ENCODE assay signal across 9 cellular contexts in genomic region chr2:198657520-198658121, GRCh38.
DNase-seq lines count a peak whose midpoint lies in the region; ATAC-seq and TF ChIP-seq lines count a peak whose summit lies in the region.
"Had no signal": no experiment of that assay in that cellular context is flagged by ENCODE, and none has a peak within 500 bp of the region (broad histone marks: within the 10 kb centered on the region; RNA-seq: fewer than 3 reads in every experiment).

No MANE protein-coding gene starts in this region.

- H3K27me3 ChIP-seq in GM06990 (replicated peaks; ENCODE audit: control insufficient read depth, insufficient read depth, low read length) (no peaks in the 10 kb centered on the region), ascending aorta (no peaks in the 10 kb centered on the region)

- TF ChIP-seq CTCF in GM06990 (IDR thresholded peaks at IDR 0.05; ENCODE audit: insufficient read depth, low read length, poor library complexity, severe bottlenecking), result peak; percentile 64
- TF ChIP-seq CTCF in ascending aorta (IDR thresholded peaks at IDR 0.05), result peak in 2 of 3 experiments; percentile 32 to 41
- TF ChIP-seq CTCF in mesothelial cell of epicardium (IDR thresholded peaks at IDR 0.05; ENCODE audit: unreplicated experiment), result peak; percentile 67

- H3K4me1 ChIP-seq in ascending aorta, result no peaks in the 10 kb centered on the region

- no peaks in the 10 kb centered on the region for H3K9me3 Mint-ChIP-seq in mesothelial cell of epicardium

- H3K36me3 ChIP-seq in GM06990 (ENCODE audit: control insufficient read depth, insufficient read depth, low read length) (no peaks in the 10 kb centered on the region), ascending aorta (no peaks in the 10 kb centered on the region)

- peaks cover 12% of the 10 kb centered on the region for H3K27me3 Mint-ChIP-seq in mesothelial cell of epicardium (ENCODE audit: low read depth)

- no peaks in the 10 kb centered on the region for H3K36me3 Mint-ChIP-seq in mesothelial cell of epicardium

- H3K27ac ChIP-seq in ascending aorta, result no peak overlapping the region
- H3K27ac ChIP-seq: epithelial cell of prostate had no signal

- H3K4me3 Mint-ChIP-seq in mesothelial cell of epicardium, result no peak overlapping the region

- intact Hi-C loops in ascending aorta (cut with DNase I) (loop anchor here (10.0 kb wide), 1 partner anchor 807 kb away; no protein-coding TSS in a partner anchor), posterior vena cava (cut with DNase I) (loop anchor here in 1 of 2 donors (2.0 kb wide), 1 partner anchor 483 kb away; no protein-coding TSS in a partner anchor)

- no peaks in the 10 kb centered on the region for H3K9me3 ChIP-seq in ascending aorta

- H3K4me1 Mint-ChIP-seq in mesothelial cell of epicardium, result peaks cover 3% of the 10 kb centered on the region

- ATAC-seq in HG02571 (IDR thresholded peaks at IDR 0.05; ENCODE audit: unreplicated experiment), result no peak

- DNase-seq in GM06990 (ENCODE audit: extremely low read depth, insufficient read length), result no peak
- peak; percentile 24 for DNase-seq in M059J (ENCODE audit: low read depth)
- DNase-seq in ascending aorta (ENCODE audit: low spot score in 2 of 2), result no peak
- DNase-seq in mesothelial cell of epicardium (ENCODE audit: low spot score in 2 of 2, unreplicated experiment in 2 of 2), result no peak
- no peak for DNase-seq in posterior vena cava (ENCODE audit: low spot score)
- no peak for DNase-seq in NCI-H2196 treated with DMSO at 0.1 percent for 48 hours (lab: John Stamatoyannopoulos, UW; ENCODE audit: unreplicated experiment)
- no peak for DNase-seq in retina

- H3K27ac Mint-ChIP-seq in mesothelial cell of epicardium, result no peak overlapping the region

- H3K4me3 ChIP-seq in GM06990 (replicated peaks; ENCODE audit: low read depth, low read length), result no peak overlapping the region
- H3K4me3 ChIP-seq in ascending aorta, result no peak overlapping the region
